Comparison of ENCODE assay signal across 9 cellular contexts in the genomic region with DNA sequence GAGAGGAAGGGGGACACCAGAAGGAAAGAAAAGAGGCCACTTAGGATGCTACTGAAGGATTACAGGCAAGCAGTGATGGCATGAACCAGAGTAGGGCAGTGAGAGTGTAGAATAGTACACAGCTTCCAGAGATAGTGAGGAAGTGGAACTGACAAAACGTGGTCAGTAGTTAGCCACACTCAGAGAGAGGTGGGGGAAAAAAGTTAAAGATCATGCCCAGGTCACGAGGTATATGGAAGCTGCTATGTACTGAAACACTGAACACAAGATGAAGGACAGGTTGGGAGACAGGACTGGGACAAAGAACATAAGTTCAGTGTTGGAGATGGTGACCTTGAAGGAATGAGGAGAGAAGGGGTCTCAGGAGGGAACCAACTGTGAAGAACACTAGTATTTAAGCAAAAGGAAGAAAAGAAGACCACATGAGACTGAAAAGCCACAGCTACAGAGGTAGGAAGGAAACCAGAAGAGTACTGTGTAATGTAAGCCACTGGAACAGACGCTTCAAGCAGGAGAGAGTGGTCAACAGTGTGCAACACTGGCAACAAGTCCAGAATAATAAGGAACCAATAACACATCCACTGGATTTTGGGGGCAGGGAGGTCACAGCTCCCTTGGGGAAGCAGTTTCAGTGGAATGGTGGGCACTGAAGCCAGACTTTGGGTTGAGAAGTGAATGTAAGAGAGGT. TPM values are rescaled to one million over a fixed set of nuclear protein-coding genes. Genes with fewer than 3 reads are reported as not detected.
DNase-seq lines count a peak whose midpoint lies in the region; ATAC-seq and TF ChIP-seq lines count a peak whose summit lies in the region.
"Had no signal": no experiment of that assay in that cellular context is flagged by ENCODE, and none has a peak within 500 bp of the region (broad histone marks: within the 10 kb centered on the region; RNA-seq: fewer than 3 reads in every experiment).

No MANE protein-coding gene starts in this region.

- no peaks in the 10 kb centered on the region for H4K20me1 ChIP-seq in neural progenitor cell (ENCODE audit: low read depth)

- no peaks in the 10 kb centered on the region for H3K9me3 ChIP-seq in HEK293 (ENCODE audit: control insufficient read depth, insufficient read depth, low read depth, low read length)
- no peaks in the 10 kb centered on the region for H3K9me3 ChIP-seq in neural progenitor cell (ENCODE audit: low read depth)
- H3K9me3 ChIP-seq in ovary = no peaks in the 10 kb centered on the region

- peaks cover 42% of the 10 kb centered on the region for H3K4me1 Mint-ChIP-seq in neural progenitor cell

- H3K27me3 ChIP-seq in neural progenitor cell (no peaks in the 10 kb centered on the region), ovary (no peaks in the 10 kb centered on the region)

- TF ChIP-seq CTCF in HEK293 (tag by site-specific recombination; IDR thresholded peaks at IDR 0.05) = no peak
- TF ChIP-seq CTCF in neural progenitor cell (IDR thresholded peaks at IDR 0.05) = no peak
- TF ChIP-seq CTCF in ovary (IDR thresholded peaks at IDR 0.05) = no peak

- H3K9me3 Mint-ChIP-seq in neural progenitor cell = no peaks in the 10 kb centered on the region

- no peak overlapping the region for H3K4me3 Mint-ChIP-seq in neural progenitor cell

- H3K36me3 ChIP-seq in HEK293 (ENCODE audit: control insufficient read depth in 2 of 2, insufficient read depth in 1 of 2, low read length in 2 of 2) (no peaks in the 10 kb centered on the region), neural progenitor cell (no peaks in the 10 kb centered on the region), ovary (no peaks in the 10 kb centered on the region)

- H3K9ac ChIP-seq in neural progenitor cell = no peak overlapping the region

- no peaks in the 10 kb centered on the region for H3K27me3 Mint-ChIP-seq in neural progenitor cell (ENCODE audit: insufficient read depth, low read depth)

- no peak overlapping the region for H2AFZ ChIP-seq in neural progenitor cell (replicated peaks)

- no peak overlapping the region for H3K4me2 ChIP-seq in neural progenitor cell

- peak; percentile 54 for ATAC-seq in GM19023 (IDR thresholded peaks at IDR 0.05; ENCODE audit: unreplicated experiment)

- POLR2A ChIA-PET in HEK293 (lab: Yijun Ruan, JAX) = no interaction called here

- WGBS in ovary, 3 donors = 81 to 85% (median 84%) methylated on average over 3 of the region's 3 CpGs

- TF ChIP-seq POLR2A in ovary (IDR thresholded peaks at IDR 0.05) = no peak

- H3K27ac ChIP-seq in HEK293 (ENCODE audit: extremely low read depth, low read depth, low read length) (no peak overlapping the region), neural progenitor cell (no peak overlapping the region), ovary (no peak overlapping the region)

- peak overlapping the region; percentile 3 for H3K27ac Mint-ChIP-seq in neural progenitor cell

- no peak for TF ChIP-seq EP300 in ovary (IDR thresholded peaks at IDR 0.05)

- H3F3A ChIP-seq in neural progenitor cell (ENCODE audit: low read depth) = peaks cover 10% of the 10 kb centered on the region

- intact Hi-C loops in ovary (cut with DNase I) = no loop called here

- no peaks in the 10 kb centered on the region for H3K79me2 ChIP-seq in neural progenitor cell (ENCODE audit: low read depth)

- H3K4me1 ChIP-seq in HEK293 (ENCODE audit: control insufficient read depth, insufficient read depth, low read length) (peaks cover 15% of the 10 kb centered on the region), neural progenitor cell (peaks cover 45% of the 10 kb centered on the region), ovary (ENCODE audit: insufficient read depth) (peaks cover 6% of the 10 kb centered on the region)

- DNase-seq in MV-4-11 (lab: John Stamatoyannopoulos, UW) = peak; percentile 79
- no peak for DNase-seq in neural progenitor cell (ENCODE audit: low spot score)
- DNase-seq in NCI-H2081 treated with DMSO at 0.1 percent for 48 hours (lab: John Stamatoyannopoulos, UW) = no peak
- no peak for DNase-seq in ovary
- DNase-seq in NCI-H146 treated with DMSO at 0.1 percent for 48 hours (lab: John Stamatoyannopoulos, UW; ENCODE audit: unreplicated experiment) = no peak
- DNase-seq: aorta; stimulated activated CD4-positive, alpha-beta T cell treated with anti-CD3 and anti-CD28 coated beads, Interleukin-15, amount 100 ng/mL, for 24 hours had no signal

- H3K4me3 ChIP-seq in HEK293 (ENCODE audit: low read depth, low read length) = no peak overlapping the region
- no peak overlapping the region for H3K4me3 ChIP-seq in neural progenitor cell
- H3K4me3 ChIP-seq in ovary = no peak overlapping the region

- H3K36me3 Mint-ChIP-seq in neural progenitor cell = no peaks in the 10 kb centered on the region

- CTCF ChIA-PET in HEK293 (lab: Yijun Ruan, JAX) = no interaction called here

TF ChIP-seq in HEK293, 187 proteins besides CTCF, POLR2A, EP300 and RAD21:
- TF ChIP-seq SCRT2 (tag by site-specific recombination; IDR thresholded peaks at IDR 0.05) (peak; percentile 39; the same call in 1 of the 2 replicates), TRIM28 (IDR thresholded peaks at IDR 0.05; ENCODE audit: borderline replicate concordance, low read length) (no peak), SCRT1 (tag by site-specific recombination; IDR thresholded peaks at IDR 0.05; ENCODE audit: borderline replicate concordance) (peak; percentile 43; the same call in 1 of the 2 replicates)
TF ChIP-seq in HEK293: peak in this region for 2.

RNA-seq across cellular contexts. Expression of a gene that starts 45.5 kb away (rescaled TPM):
- total RNA-seq in neural progenitor cell (ENCODE audit: low replicate concordance) = 9.3 and 14.2 TPM in 2 replicates
- total RNA-seq in ovary = 10 to 100 TPM; 15.8 to 73.2 (median 27.0) TPM
- 10 to 100 TPM in 1 of 2 donors, 1 to 10 TPM in 1; 7.2 to 10.1 TPM for polyA plus RNA-seq in ovary
